In genomic region chr7:56099653-56100052, GRCh38 we compare ENCODE assay signal across 22 cellular contexts. TPM values are rescaled to one million over a fixed set of nuclear protein-coding genes. Genes with fewer than 3 reads are reported as not detected.
DNase-seq lines count a peak whose midpoint lies in the region; ATAC-seq and TF ChIP-seq lines count a peak whose summit lies in the region.
"Had no signal": no experiment of that assay in that cellular context is flagged by ENCODE, and none has a peak within 500 bp of the region (broad histone marks: within the 10 kb centered on the region; RNA-seq: fewer than 3 reads in every experiment).

No MANE protein-coding gene starts in this region.

- H3K4me1 Mint-ChIP-seq in natural killer cell (peaks cover 0 to 9% of the 10 kb centered on the region in 2 donors), HFFc6 (ENCODE audit: low read depth) (peaks cover 18% of the 10 kb centered on the region)
- peaks cover 4 to 10% of the 10 kb centered on the region in 2 donors for H3K4me1 Mint-ChIP-seq in natural killer cell treated with Interleukin-12 subunit alpha and Interleukin-12 subunit beta and Interleukin-15 and Interleukin-18, amount 100 ng/mL, for 72 hours (ENCODE audit: low read depth in 2 of 2)

- H3K4me1 ChIP-seq in RWPE2 (ENCODE audit: insufficient read depth, poor library complexity, severe bottlenecking), result no peaks in the 10 kb centered on the region
- H3K4me1 ChIP-seq: HAP-1 had no signal

- TF ChIP-seq CTCF in natural killer cell (IDR thresholded peaks at IDR 0.05) (no peak), HFFc6 (IDR thresholded peaks at IDR 0.05) (peak; percentile 20; the same call in 1 of the 2 replicates), RWPE2 (IDR thresholded peaks at IDR 0.05; ENCODE audit: poor library complexity, severe bottlenecking) (no peak), GM13976 (IDR thresholded peaks at IDR 0.05; ENCODE audit: borderline replicate concordance, control extremely low read depth, extremely low read depth, insufficient read depth, missing control alignments) (no peak)

- peak overlapping the region; percentile 32 to 60 for H3K27ac Mint-ChIP-seq in natural killer cell
- H3K27ac Mint-ChIP-seq in natural killer cell treated with Interleukin-12 subunit alpha and Interleukin-12 subunit beta and Interleukin-15 and Interleukin-18, amount 100 ng/mL, for 72 hours, result no peak overlapping the region
- no peak overlapping the region for H3K27ac Mint-ChIP-seq in HFFc6
- H3K27ac Mint-ChIP-seq: CD4-positive, alpha-beta T cell had no signal

- H3K9me3 ChIP-seq in RWPE2 (ENCODE audit: severe bottlenecking), result no peaks in the 10 kb centered on the region
- H3K9me3 ChIP-seq: BLaER1, HAP-1 had no signal

- no peaks in the 10 kb centered on the region for H3K27me3 ChIP-seq in RWPE2 (ENCODE audit: insufficient read depth, poor library complexity, severe bottlenecking)
- H3K27me3 ChIP-seq: BLaER1 had no signal

- in situ Hi-C loops in GM13976 (cut with MboI; ENCODE audit: low sequenced_read_pairs, unreplicated experiment), result loop anchor here (25.0 kb wide), 3 partner anchors 87 to 812 kb away; no protein-coding TSS in a partner anchor

- intact Hi-C loops in natural killer cell (cut with micrococcal nuclease) (no loop called here), posterior vena cava (cut with DNase I) (loop anchor here in 1 of 2 donors (5.0 kb wide), 1 partner anchor 1052 kb away; no protein-coding TSS in a partner anchor)

- no peak overlapping the region for H3K27ac ChIP-seq in RWPE2 (ENCODE audit: poor library complexity, severe bottlenecking)
- H3K27ac ChIP-seq: BLaER1, GM23248 had no signal

- H3K9me3 Mint-ChIP-seq in natural killer cell (no peaks in the 10 kb centered on the region), HFFc6 (no peaks in the 10 kb centered on the region)
- H3K9me3 Mint-ChIP-seq in natural killer cell treated with Interleukin-12 subunit alpha and Interleukin-12 subunit beta and Interleukin-15 and Interleukin-18, amount 100 ng/mL, for 72 hours, result no peaks in the 10 kb centered on the region
- H3K9me3 Mint-ChIP-seq: CD4-positive, alpha-beta T cell had no signal

- H3K27me3 Mint-ChIP-seq in natural killer cell (ENCODE audit: low read depth in 2 of 2) (no peaks in the 10 kb centered on the region), HFFc6 (ENCODE audit: insufficient read depth) (no peaks in the 10 kb centered on the region)
- H3K27me3 Mint-ChIP-seq in natural killer cell treated with Interleukin-12 subunit alpha and Interleukin-12 subunit beta and Interleukin-15 and Interleukin-18, amount 100 ng/mL, for 72 hours, result no peaks in the 10 kb centered on the region
- H3K27me3 Mint-ChIP-seq: CD4-positive, alpha-beta T cell had no signal

- no peak overlapping the region for H3K4me3 Mint-ChIP-seq in natural killer cell
- H3K4me3 Mint-ChIP-seq in natural killer cell treated with Interleukin-12 subunit alpha and Interleukin-12 subunit beta and Interleukin-15 and Interleukin-18, amount 100 ng/mL, for 72 hours, result no peak overlapping the region
- no peak overlapping the region for H3K4me3 Mint-ChIP-seq in HFFc6
- H3K4me3 Mint-ChIP-seq: CD4-positive, alpha-beta T cell had no signal

- H3K36me3 ChIP-seq in RWPE2 (ENCODE audit: low read depth), result peaks cover 51% of the 10 kb centered on the region

- no peak for ATAC-seq in natural killer cell
- ATAC-seq in natural killer cell treated with Interleukin-12 subunit alpha and Interleukin-12 subunit beta and Interleukin-15 and Interleukin-18, amount 100 ng/mL, for 72 hours, result no peak
- peak; percentile 36; the same call in 2 of the 3 replicates for ATAC-seq in RWPE2 (ENCODE audit: low read depth)
- ATAC-seq in GM21381 (IDR thresholded peaks at IDR 0.05; ENCODE audit: unreplicated experiment), result no peak
- ATAC-seq in GM18502 (IDR thresholded peaks at IDR 0.05; ENCODE audit: poor library complexity, unreplicated experiment), result no peak

- H3K4me3 ChIP-seq in RWPE2 (ENCODE audit: severe bottlenecking), result no peak overlapping the region
- H3K4me3 ChIP-seq: BLaER1, GM23248, HAP-1 had no signal

- no peak for DNase-seq in natural killer cell
- no peak for DNase-seq in natural killer cell treated with Interleukin-12 subunit alpha and Interleukin-12 subunit beta and Interleukin-15 and Interleukin-18, amount 100 ng/mL, for 72 hours (ENCODE audit: low spot score)
- DNase-seq in HFFc6, result no peak
- no peak for DNase-seq in RWPE2 (ENCODE audit: low spot score)
- peak; percentile 8 for DNase-seq in posterior vena cava (ENCODE audit: low spot score)
- no peak for DNase-seq in GM13976 (ENCODE audit: low spot score)
- DNase-seq: ACHN; CD4-positive, alpha-beta T cell; DMS153; EL; GF-D8; GM23248; NCI-H1694; NCI-H2081; NCI-H2171; NCI-H524 treated with DMSO at 0.1 percent for 48 hours; T-helper 1 cell had no signal

- H3K36me3 Mint-ChIP-seq in natural killer cell (no peaks in the 10 kb centered on the region), HFFc6 (ENCODE audit: low read depth) (peaks cover 20% of the 10 kb centered on the region)
- H3K36me3 Mint-ChIP-seq in natural killer cell treated with Interleukin-12 subunit alpha and Interleukin-12 subunit beta and Interleukin-15 and Interleukin-18, amount 100 ng/mL, for 72 hours, result peaks cover 21% of the 10 kb centered on the region

RNA-seq across cellular contexts. Expression of gene CHCHD2, which starts 6.6 kb away (rescaled TPM):
- total RNA-seq in natural killer cell, result 100 to 1,000 TPM; 176 to 224 (median 184) TPM
- total RNA-seq in natural killer cell treated with Interleukin-12 subunit alpha and Interleukin-12 subunit beta and Interleukin-15 and Interleukin-18, amount 100 ng/mL, for 72 hours, result 100 to 1,000 TPM; 419 to 616 TPM
- total RNA-seq in HFFc6 (2021; fragmentation: NEBNext Ultra II Directional; extraction: Animal tissue kit (Norgen Biotek cat#: 25700)), result 100 to 1,000 TPM; 386 to 430 (median 398) TPM
- total RNA-seq in posterior vena cava, result 100 to 1,000 TPM; 219 to 263 TPM

RNA-seq across cellular contexts. Expression of gene PHKG1, which starts 6.9 kb away (rescaled TPM):
- total RNA-seq in natural killer cell, result 1 to 10 TPM; 4.9 to 5.6 (median 5.0) TPM
- 1 to 10 TPM; 1.6 to 6.2 TPM for total RNA-seq in natural killer cell treated with Interleukin-12 subunit alpha and Interleukin-12 subunit beta and Interleukin-15 and Interleukin-18, amount 100 ng/mL, for 72 hours
- under 1 TPM in 5 of 6 experiments, not detected in 1; 0.19 to 0.68 (median 0.30) TPM for total RNA-seq in HFFc6 (2021; fragmentation: NEBNext Ultra II Directional; extraction: Animal tissue kit (Norgen Biotek cat#: 25700))
- total RNA-seq in posterior vena cava, result 1 to 10 TPM; 3.7 to 3.8 TPM

RNA-seq across cellular contexts. Expression of gene NUPR2, which starts 16.6 kb away (rescaled TPM):
- total RNA-seq in natural killer cell, result not detected
- not detected for total RNA-seq in natural killer cell treated with Interleukin-12 subunit alpha and Interleukin-12 subunit beta and Interleukin-15 and Interleukin-18, amount 100 ng/mL, for 72 hours
- total RNA-seq in HFFc6 (2021; fragmentation: NEBNext Ultra II Directional; extraction: Animal tissue kit (Norgen Biotek cat#: 25700)), result not detected
- not detected for total RNA-seq in posterior vena cava
- total RNA-seq: CD4-positive, alpha-beta T cell; GM23248; HT1080 had no signal

RNA-seq across cellular contexts. Expression of gene SUMF2, which starts 35.6 kb away (rescaled TPM):
- 100 to 1,000 TPM; 130 to 147 (median 136) TPM for total RNA-seq in natural killer cell
- total RNA-seq in natural killer cell treated with Interleukin-12 subunit alpha and Interleukin-12 subunit beta and Interleukin-15 and Interleukin-18, amount 100 ng/mL, for 72 hours, result 100 to 1,000 TPM; 101 to 117 TPM
- total RNA-seq in HFFc6 (2021; fragmentation: NEBNext Ultra II Directional; extraction: Animal tissue kit (Norgen Biotek cat#: 25700)), result 100 to 1,000 TPM; 117 to 151 (median 127) TPM
- total RNA-seq in posterior vena cava, result 100 to 1,000 TPM in 1 of 2 donors, 10 to 100 TPM in 1; 84.6 to 129 TPM

RNA-seq across cellular contexts. Expression of gene CCT6A, which starts 48.1 kb away (rescaled TPM):
- total RNA-seq in natural killer cell (10 to 100 TPM; 48.1 to 65.3 (median 48.3) TPM), posterior vena cava (10 to 100 TPM; 75.9 to 87.9 TPM)
- total RNA-seq in natural killer cell treated with Interleukin-12 subunit alpha and Interleukin-12 subunit beta and Interleukin-15 and Interleukin-18, amount 100 ng/mL, for 72 hours, result 100 to 1,000 TPM; 188 to 277 TPM
- 100 to 1,000 TPM; 164 to 197 (median 180) TPM for total RNA-seq in HFFc6 (2021; fragmentation: NEBNext Ultra II Directional; extraction: Animal tissue kit (Norgen Biotek cat#: 25700))

Comparison
In these comparisons a context has a peak if more than half of its experiments do, and no peak if none do; other contexts are left out.
1. H3K27ac Mint-ChIP-seq: peak in natural killer cell (2 of 2); none in natural killer cell treated with Interleukin-12 subunit alpha and Interleukin-12 subunit beta and Interleukin-15 and Interleukin-18, amount 100 ng/mL, for 72 hours (0 of 2) and HFFc6 (single experiment).